Comparison of ENCODE assay signal across 9 cellular contexts in genomic region chr14:61476105-61476736, GRCh38.
DNase-seq lines count a peak whose midpoint lies in the region; ATAC-seq and TF ChIP-seq lines count a peak whose summit lies in the region.
"Had no signal": no experiment of that assay in that cellular context is flagged by ENCODE, and none has a peak within 500 bp of the region (broad histone marks: within the 10 kb centered on the region; RNA-seq: fewer than 3 reads in every experiment).

No MANE protein-coding gene starts in this region.

- in situ Hi-C loops in IMR-90 (cut with MboI; ENCODE audit: low sequenced_read_pairs): no loop called here

- peaks cover 2 to 40% of the 10 kb centered on the region in 2 experiments; a peak in 3 of 4 replicates for H3K79me1 ChIP-seq in IMR-90 (ENCODE audit: low read depth in 1 of 2, low read length in 2 of 2)

- H3K27me3 Mint-ChIP-seq in CD8-positive, alpha-beta T cell (ENCODE audit: low read depth): no peaks in the 10 kb centered on the region
- no peaks in the 10 kb centered on the region for H3K27me3 Mint-ChIP-seq in WTC11 (ENCODE audit: low read depth)

- H3K36me3 ChIP-seq in CD8-positive, alpha-beta T cell (ENCODE audit: insufficient read depth, low read length): peaks cover 6% of the 10 kb centered on the region
- no peaks in the 10 kb centered on the region for H3K36me3 ChIP-seq in IMR-90 (ENCODE audit: control insufficient read depth, insufficient read depth, low read length)
- no peaks in the 10 kb centered on the region for H3K36me3 ChIP-seq in colonic mucosa
- no peaks in the 10 kb centered on the region for H3K36me3 ChIP-seq in prostate gland

- peak overlapping the region; percentile 94 for H3K14ac ChIP-seq in IMR-90 (replicated peaks; ENCODE audit: low read depth, low read length)

- peak overlapping the region; percentile 93 for H4K91ac ChIP-seq in IMR-90 (ENCODE audit: insufficient read depth, low read depth, low read length)

- intact Hi-C loops in CD8-positive, alpha-beta T cell (cut with DNase I, micrococcal nuclease): loop anchor here in 1 of 2 experiments (1.0 to 2.0 kb wide), 3 partner anchors 15 to 286 kb away; partner anchors contain the start of genes HIF1A and SNAPC1
- intact Hi-C loops in IMR-90 (cut with micrococcal nuclease): loop anchor here (2.0 to 5.0 kb wide), 3 partner anchors 51 to 137 kb away; no protein-coding TSS in a partner anchor
- intact Hi-C loops in colonic mucosa (cut with DNase I): no loop called here
- intact Hi-C loops in prostate gland (cut with DNase I): loop anchor here (2.0 kb wide), 1 partner anchor 49 kb away; no protein-coding TSS in a partner anchor

- ATAC-seq in CD8-positive, alpha-beta T cell: peak; percentile 12
- no peak for ATAC-seq in IMR-90 (ENCODE audit: low read depth)
- no peak for ATAC-seq in WTC11

- H3K9me3 ChIP-seq in CD8-positive, alpha-beta T cell (ENCODE audit: low read length): no peaks in the 10 kb centered on the region
- no peaks in the 10 kb centered on the region for H3K9me3 ChIP-seq in IMR-90 (ENCODE audit: control insufficient read depth, insufficient read depth, low read length)
- H3K9me3 ChIP-seq in colonic mucosa: no peaks in the 10 kb centered on the region
- no peaks in the 10 kb centered on the region for H3K9me3 ChIP-seq in prostate gland

- H3K18ac ChIP-seq in IMR-90 (ENCODE audit: low read depth, low read length): peak overlapping the region; percentile 97

- dilution Hi-C loops in IMR-90 (cut with HindIII; ENCODE audit: low sequenced_read_pairs, unreplicated experiment): no loop called here

- POLR2A ChIA-PET in CD8-positive, alpha-beta T cell (lab: Charles Lee): interaction anchor here (1.0 to 3.5 kb wide), 8 partner anchors 15 to 219 kb away, joined by 3 to 14 read pairs (median 4); partner anchors contain the start of genes HIF1A and TMEM30B
- POLR2A ChIA-PET in IMR-90 (lab: Charles Lee; ENCODE audit: unreplicated experiment): interaction anchor here (1.1 kb wide), 1 partner anchor 87 kb away, joined by 5 read pairs; no protein-coding TSS in a partner anchor
- POLR2A ChIA-PET in WTC11 (lab: Charles Lee): no interaction called here
- POLR2A ChIA-PET in GM10248 (lab: Yijun Ruan, JAX): no interaction called here

- no TSS peak for BruUV-seq in IMR-90 (replicated peaks; lab: Mats Ljungman, UMichigan)

- peak overlapping the region; percentile 72 for H3K27ac ChIP-seq in CD8-positive, alpha-beta T cell (ENCODE audit: low read depth, low read length)
- H3K27ac ChIP-seq in IMR-90 (ENCODE audit: insufficient read depth, low read length) (peak overlapping the region; percentile 99), colonic mucosa (peak overlapping the region; percentile 80), prostate gland (peak overlapping the region; percentile 61 to 63)
- H3K27ac ChIP-seq: SK-N-MC had no signal

- H2AK9ac ChIP-seq in IMR-90 (replicated peaks; ENCODE audit: low read depth, low read length, poor library complexity): no peak overlapping the region

- peak overlapping the region; percentile 98 for H2BK120ac ChIP-seq in IMR-90 (ENCODE audit: low read depth, low read length)

- H3K4me2 ChIP-seq in IMR-90 (ENCODE audit: low read depth, low read length): peak overlapping the region; percentile 59

- peak in 1 of 7 experiments; percentile 47 for DNase-seq in CD8-positive, alpha-beta T cell
- DNase-seq in IMR-90: no peak
- no peak for DNase-seq in colonic mucosa
- DNase-seq in prostate gland (ENCODE audit: low spot score): no peak
- no peak for DNase-seq in WTC11 (ENCODE audit: low spot score)
- no peak for DNase-seq in OCI-M1 (lab: John Stamatoyannopoulos, UW)
- no peak for DNase-seq in GM10248 (ENCODE audit: extremely low spot score)
- DNase-seq in DMS 273 (lab: John Stamatoyannopoulos, UW; ENCODE audit: unreplicated experiment): no peak

- peak overlapping the region; percentile 95 for H3K23ac ChIP-seq in IMR-90 (ENCODE audit: low read depth, low read length)

- peak overlapping the region; percentile 96 for H2AK5ac ChIP-seq in IMR-90 (ENCODE audit: low read depth, low read length)

- H2BK5ac ChIP-seq in IMR-90 (ENCODE audit: low read depth, low read length, poor library complexity, severe bottlenecking): peak overlapping the region; percentile 99

- TF ChIP-seq POLR2A in IMR-90 (IDR thresholded peaks at IDR 0.05; ENCODE audit: low read depth, low read length) (no peak), prostate gland (IDR thresholded peaks at IDR 0.05) (no peak)

- H3K27ac Mint-ChIP-seq in CD8-positive, alpha-beta T cell: peak overlapping the region; percentile 99
- H3K27ac Mint-ChIP-seq in WTC11: no peak overlapping the region

- H4K8ac ChIP-seq in IMR-90 (ENCODE audit: low read depth in 2 of 2, low read length in 2 of 2): peak overlapping the region; percentile 85 to 95

- H3K4me3 Mint-ChIP-seq in CD8-positive, alpha-beta T cell: peak overlapping the region; percentile 65
- no peak overlapping the region for H3K4me3 Mint-ChIP-seq in WTC11

- peak overlapping the region; percentile 1 for H3K4me3 ChIP-seq in CD8-positive, alpha-beta T cell (ENCODE audit: low read depth, low read length)
- H3K4me3 ChIP-seq in IMR-90 (ENCODE audit: insufficient read depth, low read depth, low read length) (no peak overlapping the region), colonic mucosa (no peak overlapping the region), prostate gland (no peak overlapping the region)
- H3K4me3 ChIP-seq: SK-N-MC had no signal

- H3K27me3 ChIP-seq in CD8-positive, alpha-beta T cell (ENCODE audit: insufficient read depth, low read length): no peaks in the 10 kb centered on the region
- H3K27me3 ChIP-seq in IMR-90 (ENCODE audit: control insufficient read depth, insufficient read depth, low read length): no peaks in the 10 kb centered on the region
- H3K27me3 ChIP-seq in colonic mucosa: no peaks in the 10 kb centered on the region
- H3K27me3 ChIP-seq in prostate gland (replicated peaks; ENCODE audit: insufficient read depth): no peaks in the 10 kb centered on the region

- H2BK15ac ChIP-seq in IMR-90 (ENCODE audit: low read depth, low read length): peak overlapping the region; percentile 95

- no peak for TF ChIP-seq CTCF in CD8-positive, alpha-beta T cell (IDR thresholded peaks at IDR 0.05)
- TF ChIP-seq CTCF in IMR-90 (conservative IDR thresholded peaks at IDR 0.05; ENCODE audit: low read depth, low read length): no peak
- no peak for TF ChIP-seq CTCF in colonic mucosa (IDR thresholded peaks at IDR 0.05)
- no peak for TF ChIP-seq CTCF in prostate gland (IDR thresholded peaks at IDR 0.05)
- TF ChIP-seq CTCF in WTC11 (IDR thresholded peaks at IDR 0.05): no peak
- TF ChIP-seq CTCF in GM10248 (IDR thresholded peaks at IDR 0.05; ENCODE audit: control extremely low read depth, extremely low read depth, low read depth, missing control alignments): no peak

- H2AFZ ChIP-seq in IMR-90 (replicated peaks; ENCODE audit: low read length, poor library complexity): no peak overlapping the region

- H3K9me3 Mint-ChIP-seq in CD8-positive, alpha-beta T cell: no peaks in the 10 kb centered on the region
- no peaks in the 10 kb centered on the region for H3K9me3 Mint-ChIP-seq in WTC11

- no peaks in the 10 kb centered on the region for H4K20me1 ChIP-seq in IMR-90 (ENCODE audit: insufficient read depth, low read length)

- H3K4me1 Mint-ChIP-seq in CD8-positive, alpha-beta T cell (ENCODE audit: low read depth): peaks cover 93% of the 10 kb centered on the region
- peaks cover 35% of the 10 kb centered on the region for H3K4me1 Mint-ChIP-seq in WTC11

- H2BK20ac ChIP-seq in IMR-90 (ENCODE audit: low read depth, low read length): peak overlapping the region; percentile 99

- peak overlapping the region; percentile 98 for H3K4ac ChIP-seq in IMR-90 (ENCODE audit: low read depth, low read length)

- H3K9me1 ChIP-seq in IMR-90 (ENCODE audit: insufficient read depth, low read length): peaks cover 38% of the 10 kb centered on the region

- WGBS in IMR-90 (ENCODE audit: extremely low coverage in 2 of 2, insufficient read length in 1 of 2), 2 experiments: no CpG with 5 or more reads among the region's 2 CpGs
- WGBS in prostate gland: 80% methylated on average over 2 of the region's 2 CpGs

- peaks cover 95% of the 10 kb centered on the region for H3K4me1 ChIP-seq in CD8-positive, alpha-beta T cell (ENCODE audit: insufficient read depth, low read length)
- H3K4me1 ChIP-seq in IMR-90 (ENCODE audit: control insufficient read depth, insufficient read depth, low read length) (peaks cover 42% of the 10 kb centered on the region), colonic mucosa (no peaks in the 10 kb centered on the region), prostate gland (replicated peaks) (no peaks in the 10 kb centered on the region)

- H3K9ac ChIP-seq in IMR-90 (ENCODE audit: low read depth, low read length) (peak overlapping the region; percentile 74), colonic mucosa (ENCODE audit: low read depth in 2 of 2, low read length in 2 of 2) (peak overlapping the region; percentile 38 to 59)

- CTCF ChIA-PET in CD8-positive, alpha-beta T cell (lab: Charles Lee): interaction anchor here (0.7 to 5.2 kb wide), 31 partner anchors 9 to 360 kb away, joined by 3 to 25 read pairs (median 4); no protein-coding TSS in a partner anchor
- CTCF ChIA-PET in IMR-90 (lab: Yijun Ruan, JAX) (interaction anchor here (0.6 to 1.8 kb wide), 15 partner anchors 14 to 361 kb away, joined by 3 to 6 read pairs (median 4); no protein-coding TSS in a partner anchor), WTC11 (lab: Charles Lee) (interaction anchor here (0.9 to 2.7 kb wide), 5 partner anchors 14 to 360 kb away, joined by 3 to 6 read pairs (median 3); no protein-coding TSS in a partner anchor), GM10248 (lab: Yijun Ruan, JAX) (interaction anchor here (0.7 to 4.1 kb wide), 38 partner anchors 8 to 650 kb away, joined by 3 to 42 read pairs (median 4); no protein-coding TSS in a partner anchor)

- H3K56ac ChIP-seq in IMR-90 (ENCODE audit: extremely low read depth, insufficient read depth, low read length): peak overlapping the region; percentile 94

- H3K36me3 Mint-ChIP-seq in CD8-positive, alpha-beta T cell: peaks cover 62% of the 10 kb centered on the region
- no peaks in the 10 kb centered on the region for H3K36me3 Mint-ChIP-seq in WTC11

- peak overlapping the region; percentile 97 for H4K5ac ChIP-seq in IMR-90 (ENCODE audit: low read depth, low read length)

- TF ChIP-seq RAD21 in IMR-90 (IDR thresholded peaks at IDR 0.05; ENCODE audit: low read length): no peak

TF ChIP-seq in IMR-90, 13 proteins besides CTCF, POLR2A, EP300 and RAD21:
- no peak for TF ChIP-seq MXI1 (IDR thresholded peaks at IDR 0.05; ENCODE audit: borderline replicate concordance, low read depth, low read length)
- TF ChIP-seq RFX5 (IDR thresholded peaks at IDR 0.05; ENCODE audit: low read depth, low read length): no peak

TF ChIP-seq in WTC11, 78 proteins besides CTCF, POLR2A, EP300 and RAD21 (continues in another document):
- TF ChIP-seq NFE2L1 (CRISPR knock-in tag; IDR thresholded peaks at IDR 0.05) (no peak), RELA (CRISPR knock-in tag; IDR thresholded peaks at IDR 0.05; ENCODE audit: borderline replicate concordance) (no peak), TEAD1 (CRISPR knock-in tag; IDR thresholded peaks at IDR 0.05) (no peak)

Comparison
In these comparisons a context has a peak if more than half of its experiments do, and no peak if none do; other contexts are left out.
1. POLR2A ChIA-PET loops: an anchor here in CD8-positive, alpha-beta T cell (1.0 to 3.5 kb wide) and IMR-90 (1.1 kb wide); none called in WTC11 and GM10248.